ENCODE assay signal across 9 cellular contexts in genomic region chrY:7273587-7274203, GRCh38.
DNase-seq lines count a peak whose midpoint lies in the region; ATAC-seq and TF ChIP-seq lines count a peak whose summit lies in the region.
"Had no signal": no experiment of that assay in that cellular context is flagged by ENCODE, and none has a peak within 500 bp of the region (broad histone marks: within the 10 kb centered on the region; RNA-seq: fewer than 3 reads in every experiment).

No MANE protein-coding gene starts in this region.

- peak overlapping the region; percentile 93 for H3K4me3 Mint-ChIP-seq in activated CD4-positive, alpha-beta memory T cell treated with anti-CD3 and anti-CD28 coated beads for 36 hours

- intact Hi-C loops in activated CD4-positive, alpha-beta memory T cell treated with anti-CD3 and anti-CD28 coated beads for 36 hours (cut with micrococcal nuclease), result loop anchor here (1.0 to 5.0 kb wide), 4 partner anchors 33 to 544 kb away; no protein-coding TSS in a partner anchor
- intact Hi-C loops in left ventricle myocardium superior (cut with micrococcal nuclease), result no loop called here
- intact Hi-C loops in dorsolateral prefrontal cortex (cut with DNase I), result no loop called here

- peaks cover 20% of the 10 kb centered on the region for H3K4me1 Mint-ChIP-seq in activated CD4-positive, alpha-beta memory T cell treated with anti-CD3 and anti-CD28 coated beads for 36 hours (ENCODE audit: low read depth)

- H3K27ac Mint-ChIP-seq in activated CD4-positive, alpha-beta memory T cell treated with anti-CD3 and anti-CD28 coated beads for 36 hours, result peak overlapping the region; percentile 94

- peak; percentile 15 for DNase-seq in HS-5 (ENCODE audit: low read depth)
- DNase-seq in activated CD4-positive, alpha-beta memory T cell treated with anti-CD3 and anti-CD28 coated beads for 36 hours, result peak; percentile 92
- peak; percentile 88 for DNase-seq in left ventricle myocardium superior
- peak; percentile 60 for DNase-seq in stimulated activated CD8-positive, alpha-beta memory T cell treated with anti-CD3 and anti-CD28 coated beads, Interleukin-12 subunit alpha, Interleukin-12 subunit beta, amount 100 ng/mL, for 24 hours (ENCODE audit: extremely low read depth)
- DNase-seq in dorsolateral prefrontal cortex, result no peak
- no peak for DNase-seq in retina

- H3K27ac ChIP-seq in dorsolateral prefrontal cortex, result peak overlapping the region in 9 of 59 donors; percentile 26 to 64 (median 47)

- H3K9me3 Mint-ChIP-seq in activated CD4-positive, alpha-beta memory T cell treated with anti-CD3 and anti-CD28 coated beads for 36 hours, result no peaks in the 10 kb centered on the region

- peaks cover 23% of the 10 kb centered on the region for H3K36me3 Mint-ChIP-seq in activated CD4-positive, alpha-beta memory T cell treated with anti-CD3 and anti-CD28 coated beads for 36 hours

- peak; percentile 70 for ATAC-seq in GM18519 (IDR thresholded peaks at IDR 0.05; ENCODE audit: low FRiP score, unreplicated experiment)
- ATAC-seq in left ventricle myocardium superior, result peak; percentile 92
- ATAC-seq in GM21786 (IDR thresholded peaks at IDR 0.05; ENCODE audit: unreplicated experiment), result no peak
- ATAC-seq: K562 had no signal

- POLR2A ChIA-PET in activated CD4-positive, alpha-beta memory T cell treated with anti-CD3 and anti-CD28 coated beads for 36 hours (lab: Charles Lee), result interaction anchor here (1.6 to 1.8 kb wide), 2 partner anchors 54 to 68 kb away, joined by 3 read pairs; no protein-coding TSS in a partner anchor

- CTCF ChIA-PET in activated CD4-positive, alpha-beta memory T cell treated with anti-CD3 and anti-CD28 coated beads for 36 hours (lab: Charles Lee), result interaction anchor here (0.6 to 1.1 kb wide), 4 partner anchors 9 to 72 kb away, joined by 3 to 4 read pairs (median 3); no protein-coding TSS in a partner anchor

- no peaks in the 10 kb centered on the region for H3K27me3 Mint-ChIP-seq in activated CD4-positive, alpha-beta memory T cell treated with anti-CD3 and anti-CD28 coated beads for 36 hours

- peak overlapping the region in 12 of 59 donors; percentile 36 to 69 (median 56) for H3K4me3 ChIP-seq in dorsolateral prefrontal cortex
- H3K4me3 ChIP-seq: K562 had no signal

- H3K27me3 ChIP-seq in dorsolateral prefrontal cortex, result no peaks in the 10 kb centered on the region

- no peak for TF ChIP-seq CTCF in dorsolateral prefrontal cortex (IDR thresholded peaks at IDR 0.05 in 54 of 56, conservative IDR thresholded peaks at IDR 0.05 in 2 of 56; ENCODE audit: low read depth in 1 of 56, partially characterized antibody in 56 of 56)

Comparison
In these comparisons a context has a peak if more than half of its experiments do, and no peak if none do; other contexts are left out.
1. DNase-seq: peak in HS-5 (single experiment), activated CD4-positive, alpha-beta memory T cell treated with anti-CD3 and anti-CD28 coated beads for 36 hours (single experiment), left ventricle myocardium superior (single experiment) and stimulated activated CD8-positive, alpha-beta memory T cell treated with anti-CD3 and anti-CD28 coated beads, Interleukin-12 subunit alpha, Interleukin-12 subunit beta, amount 100 ng/mL, for 24 hours (single experiment); none in dorsolateral prefrontal cortex (0 of 10) and retina (single experiment).